ENCODE assay signal across 12 cellular contexts in the genomic region with DNA sequence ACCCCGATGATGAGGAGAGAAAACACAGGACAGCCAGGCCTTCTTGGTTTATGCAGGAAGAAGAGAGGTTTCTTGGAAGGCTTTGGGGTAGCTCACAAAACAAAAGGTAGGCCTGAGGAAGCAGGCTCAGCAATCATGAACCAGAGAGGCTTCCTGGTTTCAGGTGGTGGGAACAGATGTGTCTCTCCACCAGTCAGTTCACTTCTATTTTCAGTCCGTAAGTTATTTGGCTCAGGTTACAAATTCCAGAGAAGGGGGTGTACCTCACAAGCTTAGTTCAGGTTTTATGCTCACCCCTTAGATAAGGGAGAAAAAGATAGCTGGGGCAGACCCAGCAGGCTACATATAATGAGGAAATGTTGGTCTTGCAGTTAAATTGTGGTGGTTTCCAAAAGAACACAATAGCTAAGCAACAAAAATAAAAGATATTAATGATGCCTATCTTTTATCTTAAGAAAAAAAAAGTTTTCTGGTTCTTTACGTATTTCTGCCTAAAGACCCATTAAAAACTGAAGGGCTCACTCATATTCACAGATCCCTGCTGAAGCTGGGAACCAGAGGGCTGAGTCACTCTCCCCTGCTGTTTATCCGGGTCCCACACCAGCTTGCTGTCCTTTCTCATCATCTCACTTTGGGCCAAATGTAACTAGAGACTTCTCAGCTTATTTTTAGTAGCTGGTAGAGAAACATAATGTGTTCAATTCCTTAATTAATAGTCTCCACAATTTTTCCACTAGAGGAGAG.
DNase-seq lines count a peak whose midpoint lies in the region; ATAC-seq and TF ChIP-seq lines count a peak whose summit lies in the region.
"Had no signal": no experiment of that assay in that cellular context is flagged by ENCODE, and none has a peak within 500 bp of the region (broad histone marks: within the 10 kb centered on the region; RNA-seq: fewer than 3 reads in every experiment).

No MANE protein-coding gene starts in this region.

- H2BK12ac ChIP-seq in mesenchymal stem cell (ENCODE audit: low read length in 2 of 2) = no peak overlapping the region

- peak overlapping the region; percentile 18; the same call in 1 of the 2 replicates for H3K27ac ChIP-seq in KMS-11
- H3K27ac ChIP-seq in mesenchymal stem cell (ENCODE audit: low read length, poor library complexity, severe bottlenecking) = peak overlapping the region; percentile 96
- H3K27ac ChIP-seq: prostate gland, upper lobe of left lung had no signal

- H3K4me1 ChIP-seq in KMS-11 (ENCODE audit: low read depth, poor library complexity, severe bottlenecking) (peaks cover 23% of the 10 kb centered on the region), mesenchymal stem cell (ENCODE audit: control insufficient read depth, insufficient read depth, low read depth, low read length) (peaks cover 7% of the 10 kb centered on the region)
- H3K4me1 ChIP-seq: prostate gland had no signal

- H3K14ac ChIP-seq in mesenchymal stem cell (ENCODE audit: low read length in 2 of 2) = no peak overlapping the region

- H2AK5ac ChIP-seq in mesenchymal stem cell (ENCODE audit: low read length, severe bottlenecking) = peak overlapping the region; percentile 97

- 59% methylated on average over 3 of the region's 4 CpGs for WGBS in mesenchymal stem cell

- peak overlapping the region in 1 of 2 experiments; percentile 48 for H3K18ac ChIP-seq in mesenchymal stem cell (ENCODE audit: low read depth in 1 of 2, low read length in 2 of 2)

- no peaks in the 10 kb centered on the region for H3K79me2 ChIP-seq in KMS-11 (ENCODE audit: insufficient read depth, low read depth)

- no peak overlapping the region for H2BK120ac ChIP-seq in mesenchymal stem cell (ENCODE audit: low read depth, low read length)

- H4K20me1 ChIP-seq in KMS-11 (ENCODE audit: insufficient read depth) = no peaks in the 10 kb centered on the region

- H3K4me3 Mint-ChIP-seq in activated CD4-positive, alpha-beta memory T cell treated with anti-CD3 and anti-CD28 coated beads, Interleukin-2, amount 10 ng/mL, durations not matched to agents 7 days and 5 days = no peak overlapping the region

- H3K4me1 Mint-ChIP-seq in activated CD4-positive, alpha-beta memory T cell treated with anti-CD3 and anti-CD28 coated beads, Interleukin-2, amount 10 ng/mL, durations not matched to agents 7 days and 5 days = peaks cover 8% of the 10 kb centered on the region

- H3K27me3 Mint-ChIP-seq in activated CD4-positive, alpha-beta memory T cell treated with anti-CD3 and anti-CD28 coated beads, Interleukin-2, amount 10 ng/mL, durations not matched to agents 7 days and 5 days = no peaks in the 10 kb centered on the region

- H3K9me3 ChIP-seq in mesenchymal stem cell (ENCODE audit: control insufficient read depth, low read length) = no peaks in the 10 kb centered on the region
- H3K9me3 ChIP-seq: prostate gland, upper lobe of left lung had no signal

- H3K9ac ChIP-seq in KMS-11 = no peak overlapping the region
- peak overlapping the region; percentile 22 for H3K9ac ChIP-seq in mesenchymal stem cell (ENCODE audit: low read length)

- no peaks in the 10 kb centered on the region for H3K9me3 Mint-ChIP-seq in activated CD4-positive, alpha-beta memory T cell treated with anti-CD3 and anti-CD28 coated beads, Interleukin-2, amount 10 ng/mL, durations not matched to agents 7 days and 5 days

- H3K27ac Mint-ChIP-seq in activated CD4-positive, alpha-beta memory T cell treated with anti-CD3 and anti-CD28 coated beads, Interleukin-2, amount 10 ng/mL, durations not matched to agents 7 days and 5 days = no peak overlapping the region

- no peak for TF ChIP-seq CTCF in KMS-11 (conservative IDR thresholded peaks at IDR 0.05; ENCODE audit: low read depth, low read length)

- peak overlapping the region; percentile 66 for H2BK5ac ChIP-seq in mesenchymal stem cell (ENCODE audit: low read depth, low read length, poor library complexity, severe bottlenecking)

- H4K8ac ChIP-seq in mesenchymal stem cell (ENCODE audit: low read length) = no peak overlapping the region

- peaks cover 13% of the 10 kb centered on the region for H3K79me1 ChIP-seq in mesenchymal stem cell (replicated peaks; ENCODE audit: low read length, poor library complexity, severe bottlenecking)

- H3K4me2 ChIP-seq in KMS-11 (peak overlapping the region; percentile 73), mesenchymal stem cell (ENCODE audit: low read length, poor library complexity, severe bottlenecking) (peak overlapping the region; percentile 22)

- peaks cover 13% of the 10 kb centered on the region for H3K36me3 Mint-ChIP-seq in activated CD4-positive, alpha-beta memory T cell treated with anti-CD3 and anti-CD28 coated beads, Interleukin-2, amount 10 ng/mL, durations not matched to agents 7 days and 5 days (ENCODE audit: low read depth)

- H3K4ac ChIP-seq in mesenchymal stem cell (ENCODE audit: low read depth in 1 of 2, low read length in 2 of 2) = no peak overlapping the region

- H3K27me3 ChIP-seq in KMS-11 (ENCODE audit: insufficient read depth, low read depth) (no peaks in the 10 kb centered on the region), mesenchymal stem cell (ENCODE audit: control insufficient read depth in 1 of 2, insufficient read depth in 1 of 2, low read length in 2 of 2) (no peaks in the 10 kb centered on the region)
- H3K27me3 ChIP-seq: upper lobe of left lung had no signal

- H4K91ac ChIP-seq in mesenchymal stem cell (ENCODE audit: low read length) = no peak overlapping the region

- H2BK15ac ChIP-seq in mesenchymal stem cell (ENCODE audit: low read depth, poor library complexity, severe bottlenecking) = no peak overlapping the region

- no peaks in the 10 kb centered on the region for H3K36me3 ChIP-seq in KMS-11 (ENCODE audit: insufficient read depth)
- peaks cover 3 to 45% of the 10 kb centered on the region in 2 experiments for H3K36me3 ChIP-seq in mesenchymal stem cell (ENCODE audit: control insufficient read depth in 1 of 2, insufficient read depth in 2 of 2, low read depth in 1 of 2, low read length in 2 of 2)
- H3K36me3 ChIP-seq: prostate gland, upper lobe of left lung had no signal

- peak; percentile 59 for DNase-seq in AG20443 (ENCODE audit: low spot score)
- peak; percentile 74 for DNase-seq in cerebellar cortex (ENCODE audit: low spot score)
- DNase-seq in mesenchymal stem cell = peak; percentile 60
- DNase-seq in activated CD4-positive, alpha-beta memory T cell treated with anti-CD3 and anti-CD28 coated beads, Interleukin-2, amount 10 ng/mL, durations not matched to agents 7 days and 5 days = no peak
- no peak for DNase-seq in NCI-H774 (lab: John Stamatoyannopoulos, UW)
- DNase-seq: GOT3, NCI-H1092, upper lobe of left lung had no signal

- CTCF ChIA-PET in activated CD4-positive, alpha-beta memory T cell treated with anti-CD3 and anti-CD28 coated beads, Interleukin-2, amount 10 ng/mL, durations not matched to agents 7 days and 5 days (lab: Charles Lee) = no interaction called here

- H3K4me3 ChIP-seq in KMS-11 (IDR thresholded peaks at IDR 0.05; ENCODE audit: insufficient read depth, low read depth, low read length) = no peak overlapping the region
- H3K4me3 ChIP-seq in mesenchymal stem cell (ENCODE audit: insufficient read depth in 1 of 2, low read depth in 1 of 2, low read length in 2 of 2) = no peak overlapping the region
- H3K4me3 ChIP-seq: prostate gland, upper lobe of left lung had no signal

- no peak for ATAC-seq in GM21723 (IDR thresholded peaks at IDR 0.05; ENCODE audit: unreplicated experiment)
- no peak for ATAC-seq in GM21367 (IDR thresholded peaks at IDR 0.05; ENCODE audit: unreplicated experiment)

- POLR2A ChIA-PET in activated CD4-positive, alpha-beta memory T cell treated with anti-CD3 and anti-CD28 coated beads, Interleukin-2, amount 10 ng/mL, durations not matched to agents 7 days and 5 days (lab: Charles Lee) = interaction anchor here (1.0 kb wide), 1 partner anchor 19 kb away, joined by 3 read pairs; no protein-coding TSS in a partner anchor

- H3K23ac ChIP-seq in mesenchymal stem cell (ENCODE audit: low read length in 2 of 2) = no peak overlapping the region

- no peak overlapping the region for H2AFZ ChIP-seq in KMS-11 (ENCODE audit: low read depth)
- no peak overlapping the region for H2AFZ ChIP-seq in mesenchymal stem cell (ENCODE audit: low read depth, low read length)

Comparison
In these comparisons a context has a peak if more than half of its experiments do, and no peak if none do; other contexts are left out.
1. DNase-seq: peak in AG20443 (single experiment), cerebellar cortex (single experiment) and mesenchymal stem cell (single experiment); none in activated CD4-positive, alpha-beta memory T cell treated with anti-CD3 and anti-CD28 coated beads, Interleukin-2, amount 10 ng/mL, durations not matched to agents 7 days and 5 days (single experiment) and NCI-H774 (single experiment).